ENCODE assay signal across 7 cellular contexts in the genomic region with DNA sequence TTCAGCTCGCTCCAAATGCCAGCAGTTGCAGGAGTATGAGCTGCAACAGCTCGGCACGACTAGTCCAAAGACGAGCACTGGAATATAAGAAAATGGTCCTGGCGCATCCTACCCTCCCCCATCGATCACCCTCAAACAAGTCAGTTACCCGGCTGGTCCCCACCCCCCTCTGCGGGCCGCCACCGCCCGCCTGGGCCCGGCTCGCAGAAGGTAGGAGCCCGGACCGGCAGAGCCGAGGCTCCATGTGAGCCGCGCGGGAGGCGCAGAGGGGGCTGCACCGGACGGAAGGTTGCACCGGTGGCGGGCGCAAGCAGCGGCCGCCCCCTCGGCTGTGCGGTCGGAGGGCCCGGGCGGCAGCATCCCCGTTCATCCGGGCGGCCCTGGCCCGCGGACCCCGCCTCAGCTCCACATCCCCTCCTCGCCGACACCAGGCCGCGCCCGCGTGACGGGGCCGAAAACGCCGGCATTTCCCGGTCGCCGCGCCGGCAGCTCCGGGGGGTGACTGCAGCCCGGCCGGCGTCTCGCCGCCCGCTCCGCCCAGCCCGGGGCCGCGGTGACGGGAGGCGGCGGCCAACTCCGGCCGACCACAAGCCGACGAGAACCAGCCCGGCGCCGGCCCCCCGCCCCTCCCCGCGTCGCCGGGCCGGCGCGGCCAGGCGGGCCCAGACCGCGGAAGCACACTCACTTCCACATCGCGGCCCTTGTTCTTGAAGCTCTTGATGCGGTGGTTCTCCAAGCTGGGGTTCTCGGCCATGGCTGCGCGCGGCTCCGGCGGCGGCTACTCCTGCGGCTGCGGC.
DNase-seq lines count a peak whose midpoint lies in the region; ATAC-seq lines count a peak whose summit lies in the region.

No MANE protein-coding gene starts in this region.

- peak; percentile 33 for DNase-seq in NCI-H1105 treated with DMSO at 0.1 percent for 48 hours (lab: John Stamatoyannopoulos, UW)
- peak; percentile 18 to 25 for DNase-seq in activated CD8-positive, alpha-beta memory T cell treated with anti-CD3 and anti-CD28 coated beads for 4 hours (ENCODE audit: low read depth in 2 of 2)
- DNase-seq in effector memory CD8-positive, alpha-beta T cell, result peak; percentile 38 to 41 (median 40)
- DNase-seq in midbrain (lab: John Stamatoyannopoulos, UW), result peak; percentile 53
- DNase-seq in stimulated activated CD8-positive, alpha-beta memory T cell treated with anti-CD3 and anti-CD28 coated beads, Interleukin-4, amount 100 ng/mL, for 24 hours (ENCODE audit: low read depth), result peak; percentile 26

- H3K27me3 Mint-ChIP-seq in effector memory CD8-positive, alpha-beta T cell, result peaks cover 0 to 11% of the 10 kb centered on the region in 2 donors

- H3K36me3 Mint-ChIP-seq in effector memory CD8-positive, alpha-beta T cell (ENCODE audit: insufficient read depth), result peaks cover 16% of the 10 kb centered on the region

- H3K4me1 Mint-ChIP-seq in effector memory CD8-positive, alpha-beta T cell (ENCODE audit: low read depth in 2 of 2), result peaks cover 23 to 37% of the 10 kb centered on the region in 2 donors

- no peaks in the 10 kb centered on the region for H3K9me3 Mint-ChIP-seq in effector memory CD8-positive, alpha-beta T cell

- ATAC-seq in GM18498 (IDR thresholded peaks at IDR 0.05; ENCODE audit: unreplicated experiment) (peak; percentile 23), HG02571 (IDR thresholded peaks at IDR 0.05; ENCODE audit: unreplicated experiment) (peak; percentile 21)
- peak; percentile 11 for ATAC-seq in effector memory CD8-positive, alpha-beta T cell (replicated peaks)

- peak overlapping the region; percentile 89 to 94 for H3K27ac Mint-ChIP-seq in effector memory CD8-positive, alpha-beta T cell

- peak overlapping the region; percentile 83 to 89 for H3K4me3 Mint-ChIP-seq in effector memory CD8-positive, alpha-beta T cell

Comparison
In these comparisons a context has a peak if more than half of its experiments do, and no peak if none do; other contexts are left out.
1. Peak in every context shown above with its lines: DNase-seq and ATAC-seq.